27 cellular contexts compared by ENCODE assay signal in genomic region chr6:22134308-22134707, GRCh38.
"Had no signal": no experiment of that assay in that cellular context is flagged by ENCODE, and none has a peak within 500 bp of the region (broad histone marks: within the 10 kb centered on the region; RNA-seq: fewer than 3 reads in every experiment).

No MANE protein-coding gene starts in this region.

- H3K27me3 ChIP-seq: stomach, suprapubic skin, testis, thyroid gland, tibial artery, tibial nerve, transverse colon, upper lobe of left lung, upper lobe of right lung, uterus, vagina had no signal

- H3K4me1 ChIP-seq: stomach, suprapubic skin, testis, thyroid gland, tibial artery, tibial nerve, transverse colon, upper lobe of left lung, upper lobe of right lung, uterus, vagina had no signal

- H3K4me3 ChIP-seq: stomach, suprapubic skin, testis, thoracic aorta, thyroid gland, tibial artery, tibial nerve, transverse colon, upper lobe of left lung, upper lobe of right lung, uterus, vagina had no signal

- DNase-seq: stimulated activated CD4-positive, alpha-beta T cell treated with anti-CD3 and anti-CD28 coated beads, Interleukin-2, amount 100 ng/mL, for 48 hours; stimulated activated CD4-positive, alpha-beta T cell treated with anti-CD3 and anti-CD28 coated beads, Interleukin-4, amount 100 ng/mL, for 1 hour; stimulated activated CD4-positive, alpha-beta T cell treated with anti-CD3 and anti-CD28 coated beads, Interleukin-4, amount 100 ng/mL, for 24 hours; stimulated activated CD4-positive, alpha-beta T cell treated with anti-CD3 and anti-CD28 coated beads, Interleukin-4, amount 100 ng/mL, for 4 hours; stimulated activated CD8-positive, alpha-beta memory T cell treated with anti-CD3 and anti-CD28 coated beads, Interleukin-4, amount 100 ng/mL, for 48 hours; stimulated activated naive B cell treated with anti-CD40 and anti-IgM and Interleukin-4, amounts not matched to agents 10 μg/mL and 1 μg/mL and 100 μg/mL, for 72 hours; stimulated activated naive CD4-positive, alpha-beta T cell; stimulated activated naive CD4-positive, alpha-beta T cell treated with Interleukin-2 at 50 U/mL for 16 hours; stimulated activated naive CD8-positive, alpha-beta T cell treated with anti-CD3 and anti-CD28 coated beads, Interleukin-15, amount 100 ng/mL, for 72 hours; stimulated activated naive CD8-positive, alpha-beta T cell treated with anti-CD3 and anti-CD28 coated beads, Interleukin-15, Interleukin-2, amounts not matched to agents 100 U/mL and 50 U/mL, for 24 hours; stomach; substantia nigra; testis; thyroid gland; tibial artery; transverse colon; trophoblast cell; upper lobe of left lung; upper lobe of right lung; uterus had no signal

- H3K9me3 ChIP-seq: suprapubic skin, testis, thoracic aorta, thyroid gland, tibial artery, tibial nerve, transverse colon, upper lobe of left lung, upper lobe of right lung, uterus, vagina had no signal

- H3K36me3 ChIP-seq: stomach, suprapubic skin, thoracic aorta, thyroid gland, tibial artery, tibial nerve, transverse colon, upper lobe of left lung, upper lobe of right lung, uterus, vagina had no signal

- FAIRE-seq: urothelium cell line had no signal

- H3K27ac ChIP-seq: stomach, suprapubic skin, testis, thoracic aorta, thyroid gland, tibial artery, tibial nerve, transverse colon, upper lobe of left lung, upper lobe of right lung, uterus, vagina had no signal

- ATAC-seq: stimulated activated effector memory CD8-positive, alpha-beta T cell treated with anti-CD3 and anti-CD28 coated beads, Interleukin-12 subunit alpha, Interleukin-12 subunit beta, amount 100 ng/mL, for 72 hours; stimulated activated memory B cell treated with anti-CD40 and anti-IgM and Interleukin-4, amounts not matched to agents 10 μg/mL and 1 μg/mL and 100 μg/mL, for 72 hours; stimulated activated naive B cell treated with anti-CD40 and anti-IgM and Interleukin-4, amounts not matched to agents 10 μg/mL and 1 μg/mL and 100 μg/mL, for 72 hours; stimulated activated naive CD8-positive, alpha-beta T cell treated with anti-CD3 and anti-CD28 coated beads, Interleukin-15, amount 100 ng/mL, for 72 hours; stimulated activated naive CD8-positive, alpha-beta T cell treated with anti-CD3 and anti-CD28 coated beads, Interleukin-15, Interleukin-2, amounts not matched to agents 100 U/mL and 50 U/mL, for 24 hours; upper lobe of right lung had no signal
